18 cellular contexts compared by ENCODE assay signal in genomic region chr3:12253944-12254343, GRCh38.
"Had no signal": no experiment of that assay in that cellular context is flagged by ENCODE, and none has a peak within 500 bp of the region (broad histone marks: within the 10 kb centered on the region; RNA-seq: fewer than 3 reads in every experiment).

No MANE protein-coding gene starts in this region.

- H3K27me3 ChIP-seq: ascending aorta, esophagus squamous epithelium, sigmoid colon, upper lobe of left lung had no signal

- H3K27ac ChIP-seq: ascending aorta, esophagus squamous epithelium, sigmoid colon, upper lobe of left lung had no signal

- H3K4me3 ChIP-seq: ascending aorta, esophagus squamous epithelium, sigmoid colon, upper lobe of left lung had no signal

- H3K4me3 Mint-ChIP-seq: activated CD8-positive, alpha-beta memory T cell treated with anti-CD3 and anti-CD28 coated beads, Interleukin-2, amount 10 ng/mL, durations not matched to agents 7 days and 5 days; activated naive CD8-positive, alpha-beta T cell treated with anti-CD3 and anti-CD28 coated beads, Interleukin-2, amount 50 U/mL, for 24 hours; activated T-cell treated with anti-CD3 and anti-CD28 coated beads, Interleukin-2, amount 50 U/mL, for 24 hours; nephron progenitor cell; T-helper 2 cell treated with Interferon-gamma antibody and Interleukin-4, amounts not matched to agents 5 μg/mL and 100 μg/mL, for 36 hours had no signal

- H3K4me1 ChIP-seq: ascending aorta, sigmoid colon, upper lobe of left lung had no signal

- ATAC-seq: activated CD4-positive, CD25-positive, alpha-beta regulatory T cell treated with anti-CD3 and anti-CD28 coated beads, Interleukin-2, amount 50 U/mL, for 24 hours; activated CD8-positive, alpha-beta memory T cell treated with anti-CD3 and anti-CD28 coated beads, Interleukin-2, amount 10 ng/mL, durations not matched to agents 7 days and 5 days; activated naive CD8-positive, alpha-beta T cell treated with anti-CD3 and anti-CD28 coated beads, Interleukin-2, amount 50 U/mL, for 24 hours had no signal

- H3K27ac Mint-ChIP-seq: activated CD8-positive, alpha-beta memory T cell treated with anti-CD3 and anti-CD28 coated beads, Interleukin-2, amount 10 ng/mL, durations not matched to agents 7 days and 5 days; activated naive CD8-positive, alpha-beta T cell treated with anti-CD3 and anti-CD28 coated beads, Interleukin-2, amount 50 U/mL, for 24 hours; activated T-cell treated with anti-CD3 and anti-CD28 coated beads, Interleukin-2, amount 50 U/mL, for 24 hours; nephron progenitor cell; T-helper 2 cell treated with Interferon-gamma antibody and Interleukin-4, amounts not matched to agents 5 μg/mL and 100 μg/mL, for 36 hours had no signal

- H3K36me3 Mint-ChIP-seq: activated CD8-positive, alpha-beta memory T cell treated with anti-CD3 and anti-CD28 coated beads, Interleukin-2, amount 10 ng/mL, durations not matched to agents 7 days and 5 days had no signal

- H3K4me1 Mint-ChIP-seq: activated CD8-positive, alpha-beta memory T cell treated with anti-CD3 and anti-CD28 coated beads, Interleukin-2, amount 10 ng/mL, durations not matched to agents 7 days and 5 days; activated naive CD8-positive, alpha-beta T cell treated with anti-CD3 and anti-CD28 coated beads, Interleukin-2, amount 50 U/mL, for 24 hours had no signal

- DNase-seq: activated CD4-positive, alpha-beta T cell treated with anti-CD3 and anti-CD28 coated beads, Interleukin-2, amount 50 U/mL, for 4 hours; activated CD8-positive, alpha-beta memory T cell treated with anti-CD3 and anti-CD28 coated beads, Interleukin-2, amount 10 ng/mL, durations not matched to agents 7 days and 5 days; activated gamma-delta T cell; activated naive CD8-positive, alpha-beta T cell treated with anti-CD3 and anti-CD28 coated beads, Interleukin-2, amount 50 U/mL, for 24 hours; activated T-cell treated with anti-CD3 and anti-CD28 coated beads, Interleukin-2, amount 50 U/mL, for 24 hours; esophagus squamous epithelium; foreskin melanocyte; head of caudate nucleus; mammary epithelial cell; nephron progenitor cell; sigmoid colon; stimulated activated CD4-positive, alpha-beta T cell treated with anti-CD3 and anti-CD28 coated beads, Interleukin-12 subunit alpha, Interleukin-12 subunit beta, amount 100 ng/mL, for 4 hours; stimulated activated naive CD4-positive, alpha-beta T cell; substantia nigra; upper lobe of left lung had no signal

- H3K36me3 ChIP-seq: ascending aorta, esophagus squamous epithelium, sigmoid colon, upper lobe of left lung had no signal
